15 cellular contexts compared by ENCODE assay signal in the genomic region with DNA sequence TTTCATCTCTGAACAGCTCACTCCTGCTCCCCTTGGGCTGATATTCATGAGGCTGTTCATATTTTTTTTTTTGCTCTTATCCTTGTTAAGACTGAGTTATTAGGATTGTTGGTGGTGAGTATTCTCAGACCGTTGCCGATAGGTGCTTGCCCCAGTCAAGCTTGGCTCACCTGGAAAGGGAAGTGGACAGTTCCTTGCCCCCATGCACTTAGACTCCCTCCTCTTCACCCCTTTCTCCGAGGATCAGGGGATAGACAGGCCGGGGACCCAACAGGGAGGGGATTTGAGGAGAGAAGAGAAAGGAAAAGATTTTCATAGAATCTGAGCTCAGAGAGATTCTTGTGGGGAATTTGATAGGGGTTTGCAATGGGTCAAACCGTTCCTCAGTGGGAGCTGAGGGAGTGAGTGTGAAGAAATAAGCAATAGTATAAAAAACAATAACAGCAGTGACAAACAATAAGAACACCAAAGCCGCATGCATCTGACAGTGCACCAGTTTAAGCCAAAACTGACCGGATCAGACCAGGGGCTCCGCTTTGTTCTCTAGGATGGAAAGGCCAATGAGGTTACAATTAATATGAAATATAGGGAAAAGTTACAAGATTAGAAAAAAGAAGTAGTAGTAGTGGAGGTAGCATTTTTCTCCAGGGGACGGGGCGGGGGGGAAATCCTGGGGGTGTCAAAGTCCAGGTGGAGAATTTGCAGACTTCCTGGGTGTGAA. TPM values are rescaled to one million over a fixed set of nuclear protein-coding genes. Genes with fewer than 3 reads are reported as not detected.
"Had no signal": no experiment of that assay in that cellular context is flagged by ENCODE, and none has a peak within 500 bp of the region (broad histone marks: within the 10 kb centered on the region; RNA-seq: fewer than 3 reads in every experiment).

No MANE protein-coding gene starts in this region.

- H3K4me1 ChIP-seq: SJSA1 had no signal

- H3K27ac ChIP-seq: dorsolateral prefrontal cortex, esophagus muscularis mucosa, SJSA1, tibial nerve, VCaP had no signal

- H3K9me3 ChIP-seq: esophagus muscularis mucosa, SJSA1, tibial nerve had no signal

- H3K36me3 ChIP-seq: esophagus muscularis mucosa, SJSA1, tibial nerve had no signal

- H3K4me3 ChIP-seq: dorsolateral prefrontal cortex, esophagus muscularis mucosa, lung, SJSA1, tibial nerve had no signal

- DNase-seq: activated CD8-positive, alpha-beta memory T cell treated with anti-CD3 and anti-CD28 coated beads, Interleukin-2, amount 50 U/mL, for 48 hours; activated naive CD4-positive, alpha-beta T cell treated with anti-CD3 and anti-CD28 coated beads, Interleukin-2, amount 50 U/mL, for 16 hours; dorsolateral prefrontal cortex; islet precursor cell; midbrain; stimulated activated CD4-positive, alpha-beta T cell treated with anti-CD3 and anti-CD28 coated beads, Interleukin-4, amount 100 ng/mL, for 1 hour had no signal

- FAIRE-seq: astrocyte had no signal

RNA-seq across cellular contexts. Expression of a gene that starts 8.8 kb away (rescaled TPM):
- total RNA-seq: esophagus muscularis mucosa, myocyte, SJSA1, subcutaneous adipose tissue, tibial nerve had no signal
- polyA plus RNA-seq: adipose tissue, lung had no signal
